ENCODE assay signal across 1 cellular context in the genomic region with DNA sequence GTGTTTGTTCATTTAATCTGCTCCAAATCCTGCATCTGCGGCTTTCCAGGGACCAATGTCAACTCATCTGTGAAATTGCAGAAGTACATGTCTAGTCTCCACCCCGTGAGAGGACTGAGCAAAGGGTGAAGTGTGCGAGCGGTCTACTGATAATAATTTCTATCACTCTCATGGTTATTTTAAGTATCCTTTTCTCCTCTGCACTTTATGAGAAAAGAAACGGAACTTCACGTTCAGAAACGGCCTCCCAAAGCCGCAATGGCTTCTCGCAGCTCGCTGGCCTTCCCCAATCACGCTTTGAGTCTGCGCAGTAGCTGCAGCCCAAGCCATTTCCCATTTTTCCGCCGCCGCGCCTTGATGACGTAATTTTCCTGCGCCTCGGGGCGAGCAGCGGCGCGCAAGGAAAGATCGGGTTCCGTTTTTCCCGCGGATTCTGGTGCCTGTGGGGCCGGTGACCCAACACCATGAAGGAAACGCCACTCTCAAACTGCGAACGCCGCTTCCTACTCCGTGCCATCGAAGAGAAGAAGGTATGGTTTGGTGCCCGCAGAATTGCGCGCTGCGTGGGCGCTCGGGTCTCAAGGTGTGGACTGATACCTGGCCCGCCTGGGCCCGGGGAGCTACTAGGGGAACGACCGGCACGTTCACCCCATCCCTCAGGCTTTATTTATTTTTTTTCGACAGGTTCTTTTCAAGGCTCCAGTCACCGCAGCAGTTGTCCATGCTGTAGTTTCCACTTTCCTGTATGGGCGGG.
TF ChIP-seq lines count a peak whose summit lies in the region.

A gene with protein sequence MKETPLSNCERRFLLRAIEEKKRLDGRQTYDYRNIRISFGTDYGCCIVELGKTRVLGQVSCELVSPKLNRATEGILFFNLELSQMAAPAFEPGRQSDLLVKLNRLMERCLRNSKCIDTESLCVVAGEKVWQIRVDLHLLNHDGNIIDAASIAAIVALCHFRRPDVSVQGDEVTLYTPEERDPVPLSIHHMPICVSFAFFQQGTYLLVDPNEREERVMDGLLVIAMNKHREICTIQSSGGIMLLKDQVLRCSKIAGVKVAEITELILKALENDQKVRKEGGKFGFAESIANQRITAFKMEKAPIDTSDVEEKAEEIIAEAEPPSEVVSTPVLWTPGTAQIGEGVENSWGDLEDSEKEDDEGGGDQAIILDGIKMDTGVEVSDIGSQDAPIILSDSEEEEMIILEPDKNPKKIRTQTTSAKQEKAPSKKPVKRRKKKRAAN (plus strand): TSS at position 363 of the 754 bp plus-strand sequence. CDS start 102 bp downstream, at position 465.

TF ChIP-seq in HepG2, 621 proteins besides CTCF, POLR2A, EP300 and RAD21 (continued from another document and continues in another):
- TF ChIP-seq, protein P1, sequence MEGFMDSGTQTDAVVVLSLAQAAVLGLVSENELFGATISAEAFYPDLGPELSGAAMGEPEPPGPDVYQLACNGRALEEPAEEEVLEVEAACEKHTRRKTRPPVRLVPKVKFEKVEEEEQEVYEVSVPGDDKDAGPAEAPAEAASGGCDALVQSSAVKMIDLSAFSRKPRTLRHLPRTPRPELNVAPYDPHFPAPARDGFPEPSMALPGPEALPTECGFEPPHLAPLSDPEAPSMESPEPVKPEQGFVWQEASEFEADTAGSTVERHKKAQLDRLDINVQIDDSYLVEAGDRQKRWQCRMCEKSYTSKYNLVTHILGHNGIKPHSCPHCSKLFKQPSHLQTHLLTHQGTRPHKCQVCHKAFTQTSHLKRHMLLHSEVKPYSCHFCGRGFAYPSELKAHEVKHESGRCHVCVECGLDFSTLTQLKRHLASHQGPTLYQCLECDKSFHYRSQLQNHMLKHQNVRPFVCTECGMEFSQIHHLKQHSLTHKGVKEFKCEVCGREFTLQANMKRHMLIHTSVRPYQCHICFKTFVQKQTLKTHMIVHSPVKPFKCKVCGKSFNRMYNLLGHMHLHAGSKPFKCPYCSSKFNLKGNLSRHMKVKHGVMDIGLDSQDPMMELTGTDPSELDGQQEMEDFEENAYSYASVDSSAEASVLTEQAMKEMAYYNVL (CRISPR knock-in tag; IDR thresholded peaks at IDR 0.05; ENCODE audit: borderline replicate concordance), result no peak
- TF ChIP-seq, protein P2, sequence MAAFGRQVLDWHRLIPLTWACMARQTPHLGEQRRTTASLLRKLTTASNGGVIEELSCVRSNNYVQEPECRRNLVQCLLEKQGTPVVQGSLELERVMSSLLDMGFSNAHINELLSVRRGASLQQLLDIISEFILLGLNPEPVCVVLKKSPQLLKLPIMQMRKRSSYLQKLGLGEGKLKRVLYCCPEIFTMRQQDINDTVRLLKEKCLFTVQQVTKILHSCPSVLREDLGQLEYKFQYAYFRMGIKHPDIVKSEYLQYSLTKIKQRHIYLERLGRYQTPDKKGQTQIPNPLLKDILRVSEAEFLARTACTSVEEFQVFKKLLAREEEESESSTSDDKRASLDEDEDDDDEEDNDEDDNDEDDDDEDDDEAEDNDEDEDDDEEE (CRISPR knock-in tag; IDR thresholded peaks at IDR 0.05), result no peak
- TF ChIP-seq HMG20A (CRISPR knock-in tag; IDR thresholded peaks at IDR 0.05; ENCODE audit: borderline replicate concordance), result no peak
- TF ChIP-seq ZNF841 (CRISPR knock-in tag; IDR thresholded peaks at IDR 0.05; ENCODE audit: borderline replicate concordance), result peak; percentile 80; the same call in 1 of the 2 replicates
- TF ChIP-seq PHF8 (CRISPR knock-in tag; IDR thresholded peaks at IDR 0.05), result peak; percentile 92
- TF ChIP-seq, protein P3, sequence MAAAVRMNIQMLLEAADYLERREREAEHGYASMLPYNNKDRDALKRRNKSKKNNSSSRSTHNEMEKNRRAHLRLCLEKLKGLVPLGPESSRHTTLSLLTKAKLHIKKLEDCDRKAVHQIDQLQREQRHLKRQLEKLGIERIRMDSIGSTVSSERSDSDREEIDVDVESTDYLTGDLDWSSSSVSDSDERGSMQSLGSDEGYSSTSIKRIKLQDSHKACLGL (CRISPR knock-in tag; IDR thresholded peaks at IDR 0.05), result no peak
- peak; percentile 43; the same call in 1 of the 2 replicates for TF ChIP-seq TBX3 (IDR thresholded peaks at IDR 0.05; ENCODE audit: borderline replicate concordance)
- TF ChIP-seq, protein P4, sequence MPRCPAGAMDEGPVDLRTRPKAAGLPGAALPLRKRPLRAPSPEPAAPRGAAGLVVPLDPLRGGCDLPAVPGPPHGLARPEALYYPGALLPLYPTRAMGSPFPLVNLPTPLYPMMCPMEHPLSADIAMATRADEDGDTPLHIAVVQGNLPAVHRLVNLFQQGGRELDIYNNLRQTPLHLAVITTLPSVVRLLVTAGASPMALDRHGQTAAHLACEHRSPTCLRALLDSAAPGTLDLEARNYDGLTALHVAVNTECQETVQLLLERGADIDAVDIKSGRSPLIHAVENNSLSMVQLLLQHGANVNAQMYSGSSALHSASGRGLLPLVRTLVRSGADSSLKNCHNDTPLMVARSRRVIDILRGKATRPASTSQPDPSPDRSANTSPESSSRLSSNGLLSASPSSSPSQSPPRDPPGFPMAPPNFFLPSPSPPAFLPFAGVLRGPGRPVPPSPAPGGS (CRISPR knock-in tag; IDR thresholded peaks at IDR 0.05), result no peak; the same call in 1 of the 2 replicates
- 0 out of 2 replicates have a peak, but pooled peaks have one; percentile 73 for TF ChIP-seq ZNF510 (CRISPR knock-in tag; IDR thresholded peaks at IDR 0.05; ENCODE audit: low read depth)
- TF ChIP-seq ZNF776 (CRISPR knock-in tag; IDR thresholded peaks at IDR 0.05), result no peak
- TF ChIP-seq ZNF724P (CRISPR knock-in tag; IDR thresholded peaks at IDR 0.05; ENCODE audit: borderline replicate concordance), result peak; percentile 35; the same call in 1 of the 2 replicates
- no peak for TF ChIP-seq ZNF839 (CRISPR knock-in tag; IDR thresholded peaks at IDR 0.05; ENCODE audit: borderline replicate concordance)
- peak; percentile 70; the same call in 1 of the 2 replicates for TF ChIP-seq ZSCAN29 (CRISPR knock-in tag; conservative IDR thresholded peaks at IDR 0.05)
- TF ChIP-seq, protein P5, sequence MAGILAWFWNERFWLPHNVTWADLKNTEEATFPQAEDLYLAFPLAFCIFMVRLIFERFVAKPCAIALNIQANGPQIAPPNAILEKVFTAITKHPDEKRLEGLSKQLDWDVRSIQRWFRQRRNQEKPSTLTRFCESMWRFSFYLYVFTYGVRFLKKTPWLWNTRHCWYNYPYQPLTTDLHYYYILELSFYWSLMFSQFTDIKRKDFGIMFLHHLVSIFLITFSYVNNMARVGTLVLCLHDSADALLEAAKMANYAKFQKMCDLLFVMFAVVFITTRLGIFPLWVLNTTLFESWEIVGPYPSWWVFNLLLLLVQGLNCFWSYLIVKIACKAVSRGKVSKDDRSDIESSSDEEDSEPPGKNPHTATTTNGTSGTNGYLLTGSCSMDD (CRISPR knock-in tag; IDR thresholded peaks at IDR 0.05), result no peak
- 0 out of 2 replicates have a peak, but pooled peaks have one; percentile 72 for TF ChIP-seq JUN (CRISPR knock-in tag; IDR thresholded peaks at IDR 0.05)
- no peak for TF ChIP-seq ZNF496 (CRISPR knock-in tag; IDR thresholded peaks at IDR 0.05; ENCODE audit: insufficient replicate concordance)
- peak; percentile 83 for TF ChIP-seq ZNF883 (CRISPR knock-in tag; IDR thresholded peaks at IDR 0.05; ENCODE audit: not compliant biosample characterization)
- TF ChIP-seq NFYB (CRISPR knock-in tag; IDR thresholded peaks at IDR 0.05), result peak; percentile 26; the same call in 1 of the 2 replicates
- no peak for TF ChIP-seq MYNN (CRISPR knock-in tag; IDR thresholded peaks at IDR 0.05; ENCODE audit: low read depth)
- no peak for TF ChIP-seq ZNF878 (CRISPR knock-in tag; IDR thresholded peaks at IDR 0.05)
- 0 out of 2 replicates have a peak, but pooled peaks have one; percentile 65 for TF ChIP-seq CBFB (CRISPR knock-in tag; IDR thresholded peaks at IDR 0.05)
- TF ChIP-seq, protein P6, sequence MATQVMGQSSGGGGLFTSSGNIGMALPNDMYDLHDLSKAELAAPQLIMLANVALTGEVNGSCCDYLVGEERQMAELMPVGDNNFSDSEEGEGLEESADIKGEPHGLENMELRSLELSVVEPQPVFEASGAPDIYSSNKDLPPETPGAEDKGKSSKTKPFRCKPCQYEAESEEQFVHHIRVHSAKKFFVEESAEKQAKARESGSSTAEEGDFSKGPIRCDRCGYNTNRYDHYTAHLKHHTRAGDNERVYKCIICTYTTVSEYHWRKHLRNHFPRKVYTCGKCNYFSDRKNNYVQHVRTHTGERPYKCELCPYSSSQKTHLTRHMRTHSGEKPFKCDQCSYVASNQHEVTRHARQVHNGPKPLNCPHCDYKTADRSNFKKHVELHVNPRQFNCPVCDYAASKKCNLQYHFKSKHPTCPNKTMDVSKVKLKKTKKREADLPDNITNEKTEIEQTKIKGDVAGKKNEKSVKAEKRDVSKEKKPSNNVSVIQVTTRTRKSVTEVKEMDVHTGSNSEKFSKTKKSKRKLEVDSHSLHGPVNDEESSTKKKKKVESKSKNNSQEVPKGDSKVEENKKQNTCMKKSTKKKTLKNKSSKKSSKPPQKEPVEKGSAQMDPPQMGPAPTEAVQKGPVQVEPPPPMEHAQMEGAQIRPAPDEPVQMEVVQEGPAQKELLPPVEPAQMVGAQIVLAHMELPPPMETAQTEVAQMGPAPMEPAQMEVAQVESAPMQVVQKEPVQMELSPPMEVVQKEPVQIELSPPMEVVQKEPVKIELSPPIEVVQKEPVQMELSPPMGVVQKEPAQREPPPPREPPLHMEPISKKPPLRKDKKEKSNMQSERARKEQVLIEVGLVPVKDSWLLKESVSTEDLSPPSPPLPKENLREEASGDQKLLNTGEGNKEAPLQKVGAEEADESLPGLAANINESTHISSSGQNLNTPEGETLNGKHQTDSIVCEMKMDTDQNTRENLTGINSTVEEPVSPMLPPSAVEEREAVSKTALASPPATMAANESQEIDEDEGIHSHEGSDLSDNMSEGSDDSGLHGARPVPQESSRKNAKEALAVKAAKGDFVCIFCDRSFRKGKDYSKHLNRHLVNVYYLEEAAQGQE (IDR thresholded peaks at IDR 0.05; ENCODE audit: borderline replicate concordance in 1 of 2, low read depth in 1 of 2, low read length in 2 of 2), result peak in 1 of 2 experiments; percentile 28; a peak in 1 of 4 replicates
- no peak for TF ChIP-seq ZNF577 (CRISPR knock-in tag; IDR thresholded peaks at IDR 0.05; ENCODE audit: borderline replicate concordance, low read depth)
- TF ChIP-seq NFKBIZ (CRISPR knock-in tag; IDR thresholded peaks at IDR 0.05), result peak; percentile 64; the same call in 1 of the 2 replicates
- peak; percentile 99 for TF ChIP-seq POLR2G (IDR thresholded peaks at IDR 0.05; ENCODE audit: low read depth, low read length)
- TF ChIP-seq, protein P7, sequence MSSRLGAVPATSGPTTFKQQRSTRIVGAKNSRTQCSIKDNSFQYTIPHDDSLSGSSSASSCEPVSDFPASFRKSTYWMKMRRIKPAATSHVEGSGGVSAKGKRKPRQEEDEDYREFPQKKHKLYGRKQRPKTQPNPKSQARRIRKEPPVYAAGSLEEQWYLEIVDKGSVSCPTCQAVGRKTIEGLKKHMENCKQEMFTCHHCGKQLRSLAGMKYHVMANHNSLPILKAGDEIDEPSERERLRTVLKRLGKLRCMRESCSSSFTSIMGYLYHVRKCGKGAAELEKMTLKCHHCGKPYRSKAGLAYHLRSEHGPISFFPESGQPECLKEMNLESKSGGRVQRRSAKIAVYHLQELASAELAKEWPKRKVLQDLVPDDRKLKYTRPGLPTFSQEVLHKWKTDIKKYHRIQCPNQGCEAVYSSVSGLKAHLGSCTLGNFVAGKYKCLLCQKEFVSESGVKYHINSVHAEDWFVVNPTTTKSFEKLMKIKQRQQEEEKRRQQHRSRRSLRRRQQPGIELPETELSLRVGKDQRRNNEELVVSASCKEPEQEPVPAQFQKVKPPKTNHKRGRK (CRISPR knock-in tag; IDR thresholded peaks at IDR 0.05), result no peak
- TF ChIP-seq NFRKB (IDR thresholded peaks at IDR 0.05), result peak; percentile 33; the same call in 1 of the 2 replicates
- peak; percentile 87 for TF ChIP-seq ZC3H13 (CRISPR knock-in tag; IDR thresholded peaks at IDR 0.05)
- TF ChIP-seq, protein P8, sequence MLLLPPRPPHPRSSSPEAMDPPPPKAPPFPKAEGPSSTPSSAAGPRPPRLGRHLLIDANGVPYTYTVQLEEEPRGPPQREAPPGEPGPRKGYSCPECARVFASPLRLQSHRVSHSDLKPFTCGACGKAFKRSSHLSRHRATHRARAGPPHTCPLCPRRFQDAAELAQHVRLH (CRISPR knock-in tag; IDR thresholded peaks at IDR 0.05; ENCODE audit: borderline replicate concordance, low read depth), result peak; percentile 87; the same call in 1 of the 2 replicates
- TF ChIP-seq ZNF44 (CRISPR knock-in tag; IDR thresholded peaks at IDR 0.05), result 0 out of 2 replicates have a peak, but pooled peaks have one; percentile 67
- TF ChIP-seq SIN3A (IDR thresholded peaks at IDR 0.05; ENCODE audit: borderline replicate concordance, low read depth, low read length), result peak; percentile 89; the same call in 1 of the 2 replicates
- no peak for TF ChIP-seq REXO4 (CRISPR knock-in tag; IDR thresholded peaks at IDR 0.05; ENCODE audit: borderline replicate concordance)
- TF ChIP-seq, protein P9, sequence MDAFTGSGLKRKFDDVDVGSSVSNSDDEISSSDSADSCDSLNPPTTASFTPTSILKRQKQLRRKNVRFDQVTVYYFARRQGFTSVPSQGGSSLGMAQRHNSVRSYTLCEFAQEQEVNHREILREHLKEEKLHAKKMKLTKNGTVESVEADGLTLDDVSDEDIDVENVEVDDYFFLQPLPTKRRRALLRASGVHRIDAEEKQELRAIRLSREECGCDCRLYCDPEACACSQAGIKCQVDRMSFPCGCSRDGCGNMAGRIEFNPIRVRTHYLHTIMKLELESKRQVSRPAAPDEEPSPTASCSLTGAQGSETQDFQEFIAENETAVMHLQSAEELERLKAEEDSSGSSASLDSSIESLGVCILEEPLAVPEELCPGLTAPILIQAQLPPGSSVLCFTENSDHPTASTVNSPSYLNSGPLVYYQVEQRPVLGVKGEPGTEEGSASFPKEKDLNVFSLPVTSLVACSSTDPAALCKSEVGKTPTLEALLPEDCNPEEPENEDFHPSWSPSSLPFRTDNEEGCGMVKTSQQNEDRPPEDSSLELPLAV (CRISPR knock-in tag; conservative IDR thresholded peaks at IDR 0.05; ENCODE audit: low read depth), result no peak
- no peak; the same call in 1 of the 2 replicates for TF ChIP-seq ZNF652 (CRISPR knock-in tag; IDR thresholded peaks at IDR 0.05; ENCODE audit: borderline replicate concordance, low read depth)
- TF ChIP-seq ZNF790 (CRISPR knock-in tag; IDR thresholded peaks at IDR 0.05; ENCODE audit: borderline replicate concordance), result peak; percentile 78; the same call in 1 of the 2 replicates
- TF ChIP-seq, protein P10, sequence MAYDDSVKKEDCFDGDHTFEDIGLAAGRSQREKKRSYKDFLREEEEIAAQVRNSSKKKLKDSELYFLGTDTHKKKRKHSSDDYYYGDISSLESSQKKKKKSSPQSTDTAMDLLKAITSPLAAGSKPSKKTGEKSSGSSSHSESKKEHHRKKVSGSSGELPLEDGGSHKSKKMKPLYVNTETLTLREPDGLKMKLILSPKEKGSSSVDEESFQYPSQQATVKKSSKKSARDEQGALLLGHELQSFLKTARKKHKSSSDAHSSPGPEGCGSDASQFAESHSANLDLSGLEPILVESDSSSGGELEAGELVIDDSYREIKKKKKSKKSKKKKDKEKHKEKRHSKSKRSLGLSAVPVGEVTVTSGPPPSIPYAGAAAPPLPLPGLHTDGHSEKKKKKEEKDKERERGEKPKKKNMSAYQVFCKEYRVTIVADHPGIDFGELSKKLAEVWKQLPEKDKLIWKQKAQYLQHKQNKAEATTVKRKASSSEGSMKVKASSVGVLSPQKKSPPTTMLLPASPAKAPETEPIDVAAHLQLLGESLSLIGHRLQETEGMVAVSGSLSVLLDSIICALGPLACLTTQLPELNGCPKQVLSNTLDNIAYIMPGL (CRISPR knock-in tag; IDR thresholded peaks at IDR 0.05; ENCODE audit: borderline replicate concordance in 1 of 2, low read depth in 1 of 2), result peak; percentile 76 to 85
- TF ChIP-seq ZNF253 (CRISPR knock-in tag; IDR thresholded peaks at IDR 0.05; ENCODE audit: borderline replicate concordance), result no peak
- no peak for TF ChIP-seq MTA3 (CRISPR knock-in tag; IDR thresholded peaks at IDR 0.05)
- no peak for TF ChIP-seq ZNF282 (IDR thresholded peaks at IDR 0.05; ENCODE audit: partially characterized antibody)
- TF ChIP-seq RXRA (CRISPR knock-in tag; IDR thresholded peaks at IDR 0.05), result peak; percentile 44; the same call in 1 of the 2 replicates
- 0 out of 2 replicates have a peak, but pooled peaks have one; percentile 58 for TF ChIP-seq GATA4 (IDR thresholded peaks at IDR 0.05; ENCODE audit: borderline replicate concordance, low read depth)
